ENCODE assay signal across 1 cellular context in genomic region chr12:89960607-89961394, GRCh38.
TF ChIP-seq lines count a peak whose summit lies in the region.

No MANE protein-coding gene starts in this region.

TF ChIP-seq in SK-N-SH, 30 proteins besides CTCF, POLR2A, EP300 and RAD21 (continued from another document):
- no peak for TF ChIP-seq ZBTB33 (IDR thresholded peaks at IDR 0.05; ENCODE audit: borderline replicate concordance, low read depth)
